1 cellular context compared by ENCODE assay signal in the genomic region with DNA sequence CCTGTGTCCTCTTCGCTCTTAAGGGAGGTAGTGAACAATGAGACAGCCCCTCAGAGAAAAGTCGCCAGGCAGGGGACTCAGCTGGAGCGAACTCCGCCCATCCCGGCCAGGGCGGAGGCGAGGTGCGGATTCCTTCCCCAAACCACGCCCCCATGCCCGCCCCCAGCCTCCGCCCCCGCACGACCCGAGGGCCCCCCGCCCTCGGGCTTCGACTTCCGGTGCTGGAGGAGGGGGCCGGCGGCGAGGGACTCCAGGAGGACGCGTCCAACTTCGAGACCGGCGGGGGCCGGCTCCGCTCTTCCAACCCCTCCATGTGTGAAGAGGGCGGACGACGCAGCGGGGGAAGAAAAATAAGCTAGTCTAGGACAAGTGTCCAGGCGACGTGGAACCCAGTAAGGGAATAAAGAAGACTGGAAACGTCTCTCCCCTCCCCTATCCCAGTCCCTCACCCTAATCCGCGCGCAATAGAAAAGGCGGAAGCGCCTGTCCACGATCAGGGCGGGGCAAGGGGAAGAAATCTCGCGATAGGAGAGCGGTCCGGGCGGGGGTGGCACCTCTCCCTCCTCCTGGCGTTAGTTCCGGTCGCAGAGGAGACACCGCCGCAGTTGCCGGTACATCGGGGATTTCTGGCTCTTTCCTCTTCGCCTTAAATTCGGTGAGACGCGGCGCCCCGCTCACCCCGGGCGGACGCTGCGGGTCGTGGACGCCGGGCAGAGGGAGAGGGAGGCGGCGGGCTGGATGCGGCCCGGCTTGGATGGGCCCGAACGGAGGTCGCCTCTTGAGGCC.
TF ChIP-seq lines count a peak whose summit lies in the region.

Gene BZW1 (plus strand): TSS at position 575 of the 786 bp plus-strand sequence. CDS start 1,308 bp downstream, outside the sequence.

TF ChIP-seq in GM12878, 131 proteins besides CTCF, POLR2A, EP300 and RAD21 (continued from another document):
- TF ChIP-seq CEBPZ (IDR thresholded peaks at IDR 0.05; ENCODE audit: low read depth, low read length) (no peak), HDAC2 (IDR thresholded peaks at IDR 0.05) (no peak), NFIC (IDR thresholded peaks at IDR 0.05; ENCODE audit: low read depth, low read length) (peak; percentile 69), BACH1 (IDR thresholded peaks at IDR 0.05; ENCODE audit: borderline replicate concordance) (peak; percentile 56; the same call in 1 of the 2 replicates), PAX8 (IDR thresholded peaks at IDR 0.05) (no peak), TCF7 (IDR thresholded peaks at IDR 0.05; ENCODE audit: borderline replicate concordance) (no peak), CEBPB (IDR thresholded peaks at IDR 0.05; ENCODE audit: borderline replicate concordance in 1 of 2, low read depth in 2 of 2, low read length in 2 of 2) (no peak), STAT3 (IDR thresholded peaks at IDR 0.05; ENCODE audit: low read depth, low read length) (no peak), SMC3 (IDR thresholded peaks at IDR 0.05; ENCODE audit: borderline replicate concordance, low read length) (no peak), EGR1 (IDR thresholded peaks at IDR 0.05; ENCODE audit: borderline replicate concordance in 1 of 2, low read depth in 2 of 2, low read length in 2 of 2) (peak in 1 of 2 experiments; percentile 98; a peak in 2 of 3 replicates), TARDBP (IDR thresholded peaks at IDR 0.05; ENCODE audit: borderline replicate concordance) (no peak), BHLHE40 (IDR thresholded peaks at IDR 0.05; ENCODE audit: borderline replicate concordance in 1 of 2, low read depth in 2 of 2, low read length in 1 of 2) (peak; percentile 97), NR2C1 (IDR thresholded peaks at IDR 0.05) (peak; percentile 13; the same call in 1 of the 2 replicates), ZNF592 (IDR thresholded peaks at IDR 0.05) (no peak), EED (IDR thresholded peaks at IDR 0.05; ENCODE audit: low read depth) (no peak), ZNF622 (IDR thresholded peaks at IDR 0.05) (no peak), SRF (IDR thresholded peaks at IDR 0.05; ENCODE audit: low read depth in 2 of 2, low read length in 2 of 2) (0 out of 4 replicates have a peak, but pooled peaks of 1 of the 2 experiments have one; percentile 1), MEF2A (IDR thresholded peaks at IDR 0.05; ENCODE audit: insufficient read depth, low read depth, low read length) (0 out of 2 replicates have a peak, but pooled peaks have one; percentile 6), PML (IDR thresholded peaks at IDR 0.05; ENCODE audit: low read length) (peak; percentile 97), MEF2B (IDR thresholded peaks at IDR 0.05; ENCODE audit: partially characterized antibody, poor library complexity, severe bottlenecking) (no peak), GABPA (IDR thresholded peaks at IDR 0.05; ENCODE audit: low read depth) (peak; percentile 68), KLF5 (IDR thresholded peaks at IDR 0.05; ENCODE audit: partially characterized antibody) (peak; percentile 99), SMAD1 (IDR thresholded peaks at IDR 0.05; ENCODE audit: low read depth, partially characterized antibody) (peak; percentile 72), NRF1 (conservative IDR thresholded peaks at IDR 0.05; ENCODE audit: low read depth, low read length) (no peak), CBX5 (IDR thresholded peaks at IDR 0.05; ENCODE audit: low read depth) (0 out of 2 replicates have a peak, but pooled peaks have one; percentile 30), BCL11A (IDR thresholded peaks at IDR 0.05; ENCODE audit: low read depth, low read length) (no peak), CHD2 (IDR thresholded peaks at IDR 0.05; ENCODE audit: borderline replicate concordance, low read depth, low read length) (peak; percentile 99), POU2F2 (IDR thresholded peaks at IDR 0.05; ENCODE audit: borderline replicate concordance, low read depth, low read length) (peak; percentile 79; the same call in 2 of the 3 replicates)
- TF ChIP-seq, protein P1, sequence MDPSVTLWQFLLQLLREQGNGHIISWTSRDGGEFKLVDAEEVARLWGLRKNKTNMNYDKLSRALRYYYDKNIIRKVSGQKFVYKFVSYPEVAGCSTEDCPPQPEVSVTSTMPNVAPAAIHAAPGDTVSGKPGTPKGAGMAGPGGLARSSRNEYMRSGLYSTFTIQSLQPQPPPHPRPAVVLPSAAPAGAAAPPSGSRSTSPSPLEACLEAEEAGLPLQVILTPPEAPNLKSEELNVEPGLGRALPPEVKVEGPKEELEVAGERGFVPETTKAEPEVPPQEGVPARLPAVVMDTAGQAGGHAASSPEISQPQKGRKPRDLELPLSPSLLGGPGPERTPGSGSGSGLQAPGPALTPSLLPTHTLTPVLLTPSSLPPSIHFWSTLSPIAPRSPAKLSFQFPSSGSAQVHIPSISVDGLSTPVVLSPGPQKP (IDR thresholded peaks at IDR 0.05; ENCODE audit: low read depth, low read length) = peak; percentile 76
- TF ChIP-seq, protein P2, sequence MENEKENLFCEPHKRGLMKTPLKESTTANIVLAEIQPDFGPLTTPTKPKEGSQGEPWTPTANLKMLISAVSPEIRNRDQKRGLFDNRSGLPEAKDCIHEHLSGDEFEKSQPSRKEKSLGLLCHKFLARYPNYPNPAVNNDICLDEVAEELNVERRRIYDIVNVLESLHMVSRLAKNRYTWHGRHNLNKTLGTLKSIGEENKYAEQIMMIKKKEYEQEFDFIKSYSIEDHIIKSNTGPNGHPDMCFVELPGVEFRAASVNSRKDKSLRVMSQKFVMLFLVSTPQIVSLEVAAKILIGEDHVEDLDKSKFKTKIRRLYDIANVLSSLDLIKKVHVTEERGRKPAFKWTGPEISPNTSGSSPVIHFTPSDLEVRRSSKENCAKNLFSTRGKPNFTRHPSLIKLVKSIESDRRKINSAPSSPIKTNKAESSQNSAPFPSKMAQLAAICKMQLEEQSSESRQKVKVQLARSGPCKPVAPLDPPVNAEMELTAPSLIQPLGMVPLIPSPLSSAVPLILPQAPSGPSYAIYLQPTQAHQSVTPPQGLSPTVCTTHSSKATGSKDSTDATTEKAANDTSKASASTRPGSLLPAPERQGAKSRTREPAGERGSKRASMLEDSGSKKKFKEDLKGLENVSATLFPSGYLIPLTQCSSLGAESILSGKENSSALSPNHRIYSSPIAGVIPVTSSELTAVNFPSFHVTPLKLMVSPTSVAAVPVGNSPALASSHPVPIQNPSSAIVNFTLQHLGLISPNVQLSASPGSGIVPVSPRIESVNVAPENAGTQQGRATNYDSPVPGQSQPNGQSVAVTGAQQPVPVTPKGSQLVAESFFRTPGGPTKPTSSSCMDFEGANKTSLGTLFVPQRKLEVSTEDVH (IDR thresholded peaks at IDR 0.05; ENCODE audit: low read depth, partially characterized antibody) = peak; percentile 76
- TF ChIP-seq, protein P3, sequence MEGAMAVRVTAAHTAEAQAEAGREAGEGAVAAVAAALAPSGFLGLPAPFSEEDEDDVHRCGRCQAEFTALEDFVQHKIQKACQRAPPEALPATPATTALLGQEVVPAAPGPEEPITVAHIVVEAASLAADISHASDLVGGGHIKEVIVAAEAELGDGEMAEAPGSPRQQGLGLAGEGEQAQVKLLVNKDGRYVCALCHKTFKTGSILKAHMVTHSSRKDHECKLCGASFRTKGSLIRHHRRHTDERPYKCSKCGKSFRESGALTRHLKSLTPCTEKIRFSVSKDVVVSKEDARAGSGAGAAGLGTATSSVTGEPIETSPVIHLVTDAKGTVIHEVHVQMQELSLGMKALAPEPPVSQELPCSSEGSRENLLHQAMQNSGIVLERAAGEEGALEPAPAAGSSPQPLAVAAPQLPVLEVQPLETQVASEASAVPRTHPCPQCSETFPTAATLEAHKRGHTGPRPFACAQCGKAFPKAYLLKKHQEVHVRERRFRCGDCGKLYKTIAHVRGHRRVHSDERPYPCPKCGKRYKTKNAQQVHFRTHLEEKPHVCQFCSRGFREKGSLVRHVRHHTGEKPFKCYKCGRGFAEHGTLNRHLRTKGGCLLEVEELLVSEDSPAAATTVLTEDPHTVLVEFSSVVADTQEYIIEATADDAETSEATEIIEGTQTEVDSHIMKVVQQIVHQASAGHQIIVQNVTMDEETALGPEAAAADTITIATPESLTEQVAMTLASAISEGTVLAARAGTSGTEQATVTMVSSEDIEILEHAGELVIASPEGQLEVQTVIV (IDR thresholded peaks at IDR 0.05; ENCODE audit: borderline replicate concordance, partially characterized antibody) = peak; percentile 97
- TF ChIP-seq, protein P4, sequence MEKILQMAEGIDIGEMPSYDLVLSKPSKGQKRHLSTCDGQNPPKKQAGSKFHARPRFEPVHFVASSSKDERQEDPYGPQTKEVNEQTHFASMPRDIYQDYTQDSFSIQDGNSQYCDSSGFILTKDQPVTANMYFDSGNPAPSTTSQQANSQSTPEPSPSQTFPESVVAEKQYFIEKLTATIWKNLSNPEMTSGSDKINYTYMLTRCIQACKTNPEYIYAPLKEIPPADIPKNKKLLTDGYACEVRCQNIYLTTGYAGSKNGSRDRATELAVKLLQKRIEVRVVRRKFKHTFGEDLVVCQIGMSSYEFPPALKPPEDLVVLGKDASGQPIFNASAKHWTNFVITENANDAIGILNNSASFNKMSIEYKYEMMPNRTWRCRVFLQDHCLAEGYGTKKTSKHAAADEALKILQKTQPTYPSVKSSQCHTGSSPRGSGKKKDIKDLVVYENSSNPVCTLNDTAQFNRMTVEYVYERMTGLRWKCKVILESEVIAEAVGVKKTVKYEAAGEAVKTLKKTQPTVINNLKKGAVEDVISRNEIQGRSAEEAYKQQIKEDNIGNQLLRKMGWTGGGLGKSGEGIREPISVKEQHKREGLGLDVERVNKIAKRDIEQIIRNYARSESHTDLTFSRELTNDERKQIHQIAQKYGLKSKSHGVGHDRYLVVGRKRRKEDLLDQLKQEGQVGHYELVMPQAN (conservative IDR thresholded peaks at IDR 0.05) = peak; percentile 92; the same call in 1 of the 2 replicates
- TF ChIP-seq, protein P5, sequence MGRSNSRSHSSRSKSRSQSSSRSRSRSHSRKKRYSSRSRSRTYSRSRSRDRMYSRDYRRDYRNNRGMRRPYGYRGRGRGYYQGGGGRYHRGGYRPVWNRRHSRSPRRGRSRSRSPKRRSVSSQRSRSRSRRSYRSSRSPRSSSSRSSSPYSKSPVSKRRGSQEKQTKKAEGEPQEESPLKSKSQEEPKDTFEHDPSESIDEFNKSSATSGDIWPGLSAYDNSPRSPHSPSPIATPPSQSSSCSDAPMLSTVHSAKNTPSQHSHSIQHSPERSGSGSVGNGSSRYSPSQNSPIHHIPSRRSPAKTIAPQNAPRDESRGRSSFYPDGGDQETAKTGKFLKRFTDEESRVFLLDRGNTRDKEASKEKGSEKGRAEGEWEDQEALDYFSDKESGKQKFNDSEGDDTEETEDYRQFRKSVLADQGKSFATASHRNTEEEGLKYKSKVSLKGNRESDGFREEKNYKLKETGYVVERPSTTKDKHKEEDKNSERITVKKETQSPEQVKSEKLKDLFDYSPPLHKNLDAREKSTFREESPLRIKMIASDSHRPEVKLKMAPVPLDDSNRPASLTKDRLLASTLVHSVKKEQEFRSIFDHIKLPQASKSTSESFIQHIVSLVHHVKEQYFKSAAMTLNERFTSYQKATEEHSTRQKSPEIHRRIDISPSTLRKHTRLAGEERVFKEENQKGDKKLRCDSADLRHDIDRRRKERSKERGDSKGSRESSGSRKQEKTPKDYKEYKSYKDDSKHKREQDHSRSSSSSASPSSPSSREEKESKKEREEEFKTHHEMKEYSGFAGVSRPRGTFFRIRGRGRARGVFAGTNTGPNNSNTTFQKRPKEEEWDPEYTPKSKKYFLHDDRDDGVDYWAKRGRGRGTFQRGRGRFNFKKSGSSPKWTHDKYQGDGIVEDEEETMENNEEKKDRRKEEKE (IDR thresholded peaks at IDR 0.05) = peak; percentile 95
TF ChIP-seq in GM12878: peak in this region for 59.
